In genomic region chr6:159035891-159036290, GRCh38 we compare ENCODE assay signal across 23 cellular contexts. TPM values are rescaled to one million over a fixed set of nuclear protein-coding genes. Genes with fewer than 3 reads are reported as not detected.
DNase-seq lines count a peak whose midpoint lies in the region; ATAC-seq and TF ChIP-seq lines count a peak whose summit lies in the region.
"Had no signal": no experiment of that assay in that cellular context is flagged by ENCODE, and none has a peak within 500 bp of the region (broad histone marks: within the 10 kb centered on the region; RNA-seq: fewer than 3 reads in every experiment).

No MANE protein-coding gene starts in this region.

- TF ChIP-seq POLR2A in esophagus muscularis mucosa (IDR thresholded peaks at IDR 0.05; ENCODE audit: low read depth): no peak

- POLR2A ChIA-PET in activated CD8-positive, alpha-beta T cell treated with anti-CD3 and anti-CD28 coated beads for 36 hours (lab: Charles Lee): interaction anchor here (0.6 to 15.6 kb wide), 10 partner anchors 8 to 1010 kb away, joined by 3 to 766 read pairs (median 12); partner anchors contain the start of gene TAGAP

- H3K4me3 Mint-ChIP-seq in activated naive CD4-positive, alpha-beta T cell treated with anti-CD3 and anti-CD28 coated beads for 36 hours: peak overlapping the region; percentile 16
- H3K4me3 Mint-ChIP-seq in activated CD8-positive, alpha-beta T cell treated with anti-CD3 and anti-CD28 coated beads for 36 hours: peak overlapping the region; percentile 4

- intact Hi-C loops in activated naive CD4-positive, alpha-beta T cell treated with anti-CD3 and anti-CD28 coated beads for 36 hours (cut with micrococcal nuclease): no loop called here
- intact Hi-C loops in activated CD8-positive, alpha-beta T cell treated with anti-CD3 and anti-CD28 coated beads for 36 hours (cut with micrococcal nuclease): no loop called here
- intact Hi-C loops in esophagus muscularis mucosa (cut with DNase I): no loop called here

- peaks cover 50% of the 10 kb centered on the region for H3K4me1 Mint-ChIP-seq in activated naive CD4-positive, alpha-beta T cell treated with anti-CD3 and anti-CD28 coated beads for 36 hours (ENCODE audit: low read depth)
- H3K4me1 Mint-ChIP-seq in activated CD8-positive, alpha-beta T cell treated with anti-CD3 and anti-CD28 coated beads for 36 hours (ENCODE audit: low read depth): peaks cover 59% of the 10 kb centered on the region

- ATAC-seq in activated naive CD4-positive, alpha-beta T cell treated with anti-CD3 and anti-CD28 coated beads, Interleukin-2, amount 50 U/mL, for 72 hours: no peak
- no peak for ATAC-seq in activated CD8-positive, alpha-beta T cell treated with anti-CD3 and anti-CD28 coated beads for 36 hours
- ATAC-seq in HG03097 (IDR thresholded peaks at IDR 0.05; ENCODE audit: low FRiP score, unreplicated experiment) (no peak), HG03135 (IDR thresholded peaks at IDR 0.05; ENCODE audit: unreplicated experiment) (no peak), GM19397 (IDR thresholded peaks at IDR 0.05; ENCODE audit: unreplicated experiment) (no peak)
- ATAC-seq: gastrocnemius medialis, GM12878, PC-3, sciatic nerve had no signal

- no peaks in the 10 kb centered on the region for H3K9me3 Mint-ChIP-seq in activated naive CD4-positive, alpha-beta T cell treated with anti-CD3 and anti-CD28 coated beads for 36 hours
- no peaks in the 10 kb centered on the region for H3K9me3 Mint-ChIP-seq in activated naive CD4-positive, alpha-beta T cell treated with anti-CD3 and anti-CD28 coated beads, Interleukin-2, amount 50 U/mL, for 72 hours
- no peaks in the 10 kb centered on the region for H3K9me3 Mint-ChIP-seq in activated CD8-positive, alpha-beta T cell treated with anti-CD3 and anti-CD28 coated beads for 36 hours
- H3K9me3 Mint-ChIP-seq: activated T-helper 2 cell treated with anti-CD3 and anti-CD28 coated beads, Interferon-gamma antibody, Interleukin-2, Interleukin-4, amounts not matched to agents 10 μg/mL and 5 μg/mL and 100 μg/mL, durations not matched to agents 14 hours and 24 hours and 36 hours had no signal

- no peaks in the 10 kb centered on the region for H3K9me3 ChIP-seq in esophagus muscularis mucosa
- H3K9me3 ChIP-seq: gastrocnemius medialis, vagina had no signal

- TF ChIP-seq CTCF in activated CD8-positive, alpha-beta T cell treated with anti-CD3 and anti-CD28 coated beads for 36 hours (IDR thresholded peaks at IDR 0.05): no peak
- no peak for TF ChIP-seq CTCF in esophagus muscularis mucosa (IDR thresholded peaks at IDR 0.05)

- no peak overlapping the region for H3K4me3 ChIP-seq in esophagus muscularis mucosa
- H3K4me3 ChIP-seq: gastrocnemius medialis, GM12878, lung, vagina had no signal

- DNase-seq in activated naive CD4-positive, alpha-beta T cell treated with anti-CD3 and anti-CD28 coated beads for 36 hours: no peak
- DNase-seq in activated naive CD4-positive, alpha-beta T cell treated with anti-CD3 and anti-CD28 coated beads, Interleukin-2, amount 50 U/mL, for 72 hours (ENCODE audit: low spot score in 2 of 2): no peak
- DNase-seq in activated CD8-positive, alpha-beta T cell treated with anti-CD3 and anti-CD28 coated beads for 36 hours: no peak
- DNase-seq in esophagus muscularis mucosa (ENCODE audit: extremely low spot score) (peak; percentile 60), NCI-H226 (no peak)
- DNase-seq: ACHN; activated CD4-positive, alpha-beta T cell treated with anti-CD3 and anti-CD28 coated beads, Interleukin-2, amount 50 U/mL, for 4 hours; DMS53; gastrocnemius medialis; hypothalamus; KBM-7; PC-3; SHP77; stimulated activated CD4-positive, alpha-beta T cell treated with anti-CD3 and anti-CD28 coated beads, Interleukin-15, amount 100 ng/mL, for 24 hours had no signal

- H3K4me1 ChIP-seq in esophagus muscularis mucosa: no peaks in the 10 kb centered on the region
- H3K4me1 ChIP-seq: gastrocnemius medialis, parathyroid adenoma, vagina had no signal

- H3K27me3 Mint-ChIP-seq in activated naive CD4-positive, alpha-beta T cell treated with anti-CD3 and anti-CD28 coated beads for 36 hours (ENCODE audit: low read depth): no peaks in the 10 kb centered on the region
- no peaks in the 10 kb centered on the region for H3K27me3 Mint-ChIP-seq in activated CD8-positive, alpha-beta T cell treated with anti-CD3 and anti-CD28 coated beads for 36 hours

- no peaks in the 10 kb centered on the region for H3K27me3 ChIP-seq in esophagus muscularis mucosa
- H3K27me3 ChIP-seq: gastrocnemius medialis, vagina had no signal

- WGBS in esophagus muscularis mucosa: 96% methylated on average over 11 of the region's 17 CpGs

- no peak overlapping the region for H3K27ac ChIP-seq in esophagus muscularis mucosa (replicated peaks in 1 of 4)
- H3K27ac ChIP-seq: gastrocnemius medialis, parathyroid adenoma, vagina had no signal

- CTCF ChIA-PET in activated naive CD4-positive, alpha-beta T cell treated with anti-CD3 and anti-CD28 coated beads for 36 hours (lab: Charles Lee): interaction anchor here (1.4 to 1.7 kb wide), 3 partner anchors 27 to 74 kb away, joined by 4 to 6 read pairs (median 6); no protein-coding TSS in a partner anchor
- CTCF ChIA-PET in activated CD8-positive, alpha-beta T cell treated with anti-CD3 and anti-CD28 coated beads for 36 hours (lab: Charles Lee): interaction anchor here (1.1 to 15.5 kb wide), 6 partner anchors 15 to 99 kb away, joined by 3 to 289 read pairs (median 11); no protein-coding TSS in a partner anchor

- H3K36me3 Mint-ChIP-seq in activated naive CD4-positive, alpha-beta T cell treated with anti-CD3 and anti-CD28 coated beads for 36 hours (ENCODE audit: low read depth): peaks cover 59% of the 10 kb centered on the region
- peaks cover 38 to 53% of the 10 kb centered on the region in 2 donors for H3K36me3 Mint-ChIP-seq in activated naive CD4-positive, alpha-beta T cell treated with anti-CD3 and anti-CD28 coated beads, Interleukin-2, amount 50 U/mL, for 72 hours
- peaks cover 61% of the 10 kb centered on the region for H3K36me3 Mint-ChIP-seq in activated CD8-positive, alpha-beta T cell treated with anti-CD3 and anti-CD28 coated beads for 36 hours (ENCODE audit: low read depth)

- peaks cover 0 to 10% (median 0%) of the 10 kb centered on the region in 4 donors for H3K36me3 ChIP-seq in esophagus muscularis mucosa
- H3K36me3 ChIP-seq: gastrocnemius medialis, vagina had no signal

- H3K27ac Mint-ChIP-seq in activated naive CD4-positive, alpha-beta T cell treated with anti-CD3 and anti-CD28 coated beads for 36 hours: peak overlapping the region; percentile 63
- H3K27ac Mint-ChIP-seq in activated naive CD4-positive, alpha-beta T cell treated with anti-CD3 and anti-CD28 coated beads, Interleukin-2, amount 50 U/mL, for 72 hours: no peak overlapping the region
- peak overlapping the region; percentile 83 for H3K27ac Mint-ChIP-seq in activated CD8-positive, alpha-beta T cell treated with anti-CD3 and anti-CD28 coated beads for 36 hours

- TF ChIP-seq EP300 in esophagus muscularis mucosa (IDR thresholded peaks at IDR 0.05): no peak

RNA-seq across cellular contexts. Expression of gene TAGAP, which starts 8.9 kb away (rescaled TPM):
- total RNA-seq in activated naive CD4-positive, alpha-beta T cell treated with anti-CD3 and anti-CD28 coated beads for 36 hours: 10 to 100 TPM; 79.6 to 82.6 TPM
- total RNA-seq in activated naive CD4-positive, alpha-beta T cell treated with anti-CD3 and anti-CD28 coated beads, Interleukin-2, amount 50 U/mL, for 72 hours: 10 to 100 TPM; 29.9 to 65.0 TPM
- total RNA-seq in activated CD8-positive, alpha-beta T cell treated with anti-CD3 and anti-CD28 coated beads for 36 hours: 100 to 1,000 TPM; 112 to 113 TPM
- 1 to 10 TPM; 1.5 to 3.0 (median 1.9) TPM for total RNA-seq in esophagus muscularis mucosa
- total RNA-seq: PC-3 had no signal

RNA-seq across cellular contexts. Expression of gene RSPH3, which starts 35.9 kb away (rescaled TPM):
- 1 to 10 TPM; 3.0 to 3.2 TPM for total RNA-seq in activated naive CD4-positive, alpha-beta T cell treated with anti-CD3 and anti-CD28 coated beads for 36 hours
- total RNA-seq in activated naive CD4-positive, alpha-beta T cell treated with anti-CD3 and anti-CD28 coated beads, Interleukin-2, amount 50 U/mL, for 72 hours: 1 to 10 TPM; 2.0 to 7.1 TPM
- total RNA-seq in activated CD8-positive, alpha-beta T cell treated with anti-CD3 and anti-CD28 coated beads for 36 hours: 1 to 10 TPM; 4.2 TPM
- total RNA-seq in esophagus muscularis mucosa: 10 to 100 TPM; 10.6 to 21.5 (median 18.1) TPM

Comparison
In these comparisons a context has a peak if more than half of its experiments do, and no peak if none do; other contexts are left out.
1. H3K27ac Mint-ChIP-seq: peak in activated naive CD4-positive, alpha-beta T cell treated with anti-CD3 and anti-CD28 coated beads for 36 hours (single experiment) and activated CD8-positive, alpha-beta T cell treated with anti-CD3 and anti-CD28 coated beads for 36 hours (single experiment); none in activated naive CD4-positive, alpha-beta T cell treated with anti-CD3 and anti-CD28 coated beads, Interleukin-2, amount 50 U/mL, for 72 hours (0 of 2).
2. RNA of gene TAGAP, which starts 8.9 kb away (total RNA-seq): 112 to 113 TPM in activated CD8-positive, alpha-beta T cell treated with anti-CD3 and anti-CD28 coated beads for 36 hours, 79.6 to 82.6 TPM in activated naive CD4-positive, alpha-beta T cell treated with anti-CD3 and anti-CD28 coated beads for 36 hours and 29.9 to 65.0 TPM in activated naive CD4-positive, alpha-beta T cell treated with anti-CD3 and anti-CD28 coated beads, Interleukin-2, amount 50 U/mL, for 72 hours; 1.5 to 3.0 TPM in esophagus muscularis mucosa; every median in the first group is over 4 times any median in the second.